Comparison of ENCODE assay signal across 16 cellular contexts in the genomic region with DNA sequence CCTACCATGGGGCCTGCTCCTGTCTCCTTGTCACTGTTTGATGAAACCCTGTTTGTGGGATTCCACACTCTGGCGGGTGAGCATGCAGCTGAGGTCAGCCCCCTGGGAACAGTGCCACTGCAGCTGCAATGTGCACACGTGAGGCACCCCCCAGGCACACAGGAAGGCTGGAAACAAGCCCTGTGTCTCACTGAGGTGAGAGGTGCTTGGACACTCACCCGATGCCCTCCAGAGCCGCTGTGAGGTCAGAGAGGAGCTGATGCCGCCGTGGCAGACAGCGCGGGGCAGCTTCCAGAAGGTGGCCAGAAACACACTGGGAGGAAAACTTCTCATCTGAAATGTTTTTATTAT. TPM values are rescaled to one million over a fixed set of nuclear protein-coding genes. Genes with fewer than 3 reads are reported as not detected.
A peak's percentile ranks its signal among the peaks of the same experiment; 100 is the strongest.
DNase-seq lines count a peak whose midpoint lies in the region; ATAC-seq and TF ChIP-seq lines count a peak whose summit lies in the region.
"Had no signal": no experiment of that assay in that cellular context is flagged by ENCODE, and none has a peak within 500 bp of the region (broad histone marks: within the 10 kb centered on the region; RNA-seq: fewer than 3 reads in every experiment).

No MANE protein-coding gene starts in this region.

- no peak overlapping the region for H3K4me3 Mint-ChIP-seq in stimulated activated naive B cell treated with anti-CD40 and anti-IgM and Interleukin-4, amounts not matched to agents 10 μg/mL and 1 μg/mL and 100 μg/mL, for 72 hours
- H3K4me3 Mint-ChIP-seq: memory B cell had no signal

- TF ChIP-seq CTCF in choroid plexus epithelial cell (conservative IDR thresholded peaks at IDR 0.05; ENCODE audit: low read depth, low read length) = no peak
- no peak for TF ChIP-seq CTCF in right atrium auricular region (IDR thresholded peaks at IDR 0.05)

- H3K36me3 Mint-ChIP-seq in stimulated activated naive B cell treated with anti-CD40 and anti-IgM and Interleukin-4, amounts not matched to agents 10 μg/mL and 1 μg/mL and 100 μg/mL, for 72 hours = no peaks in the 10 kb centered on the region
- H3K36me3 Mint-ChIP-seq: memory B cell had no signal

- H3K27ac ChIP-seq in right atrium auricular region = peak overlapping the region; percentile 58 to 64

- H3K36me3 ChIP-seq in right atrium auricular region = no peaks in the 10 kb centered on the region
- H3K36me3 ChIP-seq: upper lobe of left lung had no signal

- no peaks in the 10 kb centered on the region for H3K9me3 Mint-ChIP-seq in stimulated activated naive B cell treated with anti-CD40 and anti-IgM and Interleukin-4, amounts not matched to agents 10 μg/mL and 1 μg/mL and 100 μg/mL, for 72 hours
- H3K9me3 Mint-ChIP-seq: memory B cell had no signal

- H3K9me3 ChIP-seq in right atrium auricular region = no peaks in the 10 kb centered on the region
- H3K9me3 ChIP-seq: upper lobe of left lung had no signal

- ATAC-seq in stimulated activated naive B cell treated with anti-CD40 and anti-IgM and Interleukin-4, amounts not matched to agents 10 μg/mL and 1 μg/mL and 100 μg/mL, for 72 hours (replicated peaks) = peak; percentile 44 to 54
- no peak for ATAC-seq in GM19452 (IDR thresholded peaks at IDR 0.05; ENCODE audit: unreplicated experiment)

- peaks cover 14% of the 10 kb centered on the region in 2 donors for H3K27me3 Mint-ChIP-seq in stimulated activated naive B cell treated with anti-CD40 and anti-IgM and Interleukin-4, amounts not matched to agents 10 μg/mL and 1 μg/mL and 100 μg/mL, for 72 hours

- no peak overlapping the region for H3K27ac Mint-ChIP-seq in stimulated activated naive B cell treated with anti-CD40 and anti-IgM and Interleukin-4, amounts not matched to agents 10 μg/mL and 1 μg/mL and 100 μg/mL, for 72 hours
- H3K27ac Mint-ChIP-seq: memory B cell had no signal

- H3K27me3 ChIP-seq in right atrium auricular region = no peaks in the 10 kb centered on the region
- H3K27me3 ChIP-seq: upper lobe of left lung had no signal

- H3K4me3 ChIP-seq in Jurkat, Clone E6-1 (ENCODE audit: low read length) = no peak overlapping the region
- no peak overlapping the region for H3K4me3 ChIP-seq in choroid plexus epithelial cell (ENCODE audit: low read depth, low read length)
- H3K4me3 ChIP-seq in right atrium auricular region = no peak overlapping the region
- H3K4me3 ChIP-seq: upper lobe of left lung had no signal

- peak; percentile 60 for DNase-seq in Jurkat, Clone E6-1 (ENCODE audit: low read depth, low spot score)
- DNase-seq in choroid plexus epithelial cell (ENCODE audit: low read depth) = peak; percentile 60
- no peak for DNase-seq in right atrium auricular region (ENCODE audit: low spot score)
- DNase-seq in stimulated activated naive B cell treated with anti-CD40 and anti-IgM and Interleukin-4, amounts not matched to agents 10 μg/mL and 1 μg/mL and 100 μg/mL, for 72 hours = no peak
- no peak for DNase-seq in activated gamma-delta T cell treated with Interleukin-2 at 50 U/mL for 16 hours
- DNase-seq in NCI-H146 (lab: John Stamatoyannopoulos, UW) = no peak
- DNase-seq: activated effector memory CD4-positive, alpha-beta T cell treated with anti-CD3 and anti-CD28 coated beads, Interleukin-2, amount 50 U/mL, for 16 hours; C1 segment of cervical spinal cord; dermis blood vessel endothelial cell; H7; KBM-7; NCI-H345; stimulated activated CD4-positive, alpha-beta T cell treated with anti-CD3 and anti-CD28 coated beads, Interleukin-4, amount 100 ng/mL, for 1 hour had no signal

- peaks cover 12 to 14% of the 10 kb centered on the region in 2 donors for H3K4me1 Mint-ChIP-seq in stimulated activated naive B cell treated with anti-CD40 and anti-IgM and Interleukin-4, amounts not matched to agents 10 μg/mL and 1 μg/mL and 100 μg/mL, for 72 hours

- H3K4me1 ChIP-seq in right atrium auricular region = peaks cover 0 to 35% of the 10 kb centered on the region in 2 donors

RNA-seq across cellular contexts. Expression of a gene that starts 49.7 kb away (rescaled TPM):
- polyA plus RNA-seq in Jurkat, Clone E6-1 (2012; ENCODE audit: insufficient read depth, insufficient read length) = 64.7 TPM
- total RNA-seq in right atrium auricular region = 10 to 100 TPM; 15.9 to 18.8 TPM

Comparison
In these comparisons a context has a peak if more than half of its experiments do, and no peak if none do; other contexts are left out.
1. DNase-seq: peak in Jurkat, Clone E6-1 (single experiment) and choroid plexus epithelial cell (single experiment); none in right atrium auricular region (single experiment), stimulated activated naive B cell treated with anti-CD40 and anti-IgM and Interleukin-4, amounts not matched to agents 10 μg/mL and 1 μg/mL and 100 μg/mL, for 72 hours (single experiment), activated gamma-delta T cell treated with Interleukin-2 at 50 U/mL for 16 hours (single experiment) and NCI-H146 (single experiment).